In the genomic region with DNA sequence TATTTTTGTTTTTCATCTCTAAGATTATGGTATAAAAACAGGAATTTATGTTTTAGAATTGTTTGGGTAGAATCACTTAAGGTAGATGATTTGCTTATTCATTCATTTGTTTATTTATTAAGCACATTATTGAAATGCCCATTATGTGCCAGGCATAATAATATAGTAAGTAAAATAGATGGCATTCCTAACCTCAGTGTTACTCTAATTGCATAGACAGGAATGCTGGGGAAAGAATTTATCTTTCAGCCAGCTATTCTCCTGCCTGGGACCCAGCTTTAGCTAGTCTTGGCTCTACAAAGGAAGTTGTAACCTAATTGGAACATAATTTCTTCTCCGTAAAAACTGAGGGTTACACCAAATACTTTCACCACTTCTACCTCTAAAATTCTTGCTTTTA, we compare ENCODE assay signal across 2 cellular contexts.
TF ChIP-seq lines count a peak whose summit lies in the region.

No MANE protein-coding gene starts in this region.

TF ChIP-seq in Ishikawa, 13 proteins besides CTCF, POLR2A, EP300 and RAD21:
- TF ChIP-seq EGR1 (IDR thresholded peaks at IDR 0.05), result no peak
- TF ChIP-seq YY1 (IDR thresholded peaks at IDR 0.05; ENCODE audit: low read depth), result no peak
- peak; percentile 36; the same call in 1 of the 2 replicates for TF ChIP-seq TEAD4 (IDR thresholded peaks at IDR 0.05)
- TF ChIP-seq NFIC (IDR thresholded peaks at IDR 0.05), result no peak

TF ChIP-seq in H1, 55 proteins besides CTCF, POLR2A, EP300 and RAD21:
- TF ChIP-seq ASH2L (IDR thresholded peaks at IDR 0.05; ENCODE audit: low read length) (no peak), TEAD4 (IDR thresholded peaks at IDR 0.05; ENCODE audit: low read depth, low read length) (peak; percentile 59)
